ENCODE assay signal across 21 cellular contexts in the genomic region with DNA sequence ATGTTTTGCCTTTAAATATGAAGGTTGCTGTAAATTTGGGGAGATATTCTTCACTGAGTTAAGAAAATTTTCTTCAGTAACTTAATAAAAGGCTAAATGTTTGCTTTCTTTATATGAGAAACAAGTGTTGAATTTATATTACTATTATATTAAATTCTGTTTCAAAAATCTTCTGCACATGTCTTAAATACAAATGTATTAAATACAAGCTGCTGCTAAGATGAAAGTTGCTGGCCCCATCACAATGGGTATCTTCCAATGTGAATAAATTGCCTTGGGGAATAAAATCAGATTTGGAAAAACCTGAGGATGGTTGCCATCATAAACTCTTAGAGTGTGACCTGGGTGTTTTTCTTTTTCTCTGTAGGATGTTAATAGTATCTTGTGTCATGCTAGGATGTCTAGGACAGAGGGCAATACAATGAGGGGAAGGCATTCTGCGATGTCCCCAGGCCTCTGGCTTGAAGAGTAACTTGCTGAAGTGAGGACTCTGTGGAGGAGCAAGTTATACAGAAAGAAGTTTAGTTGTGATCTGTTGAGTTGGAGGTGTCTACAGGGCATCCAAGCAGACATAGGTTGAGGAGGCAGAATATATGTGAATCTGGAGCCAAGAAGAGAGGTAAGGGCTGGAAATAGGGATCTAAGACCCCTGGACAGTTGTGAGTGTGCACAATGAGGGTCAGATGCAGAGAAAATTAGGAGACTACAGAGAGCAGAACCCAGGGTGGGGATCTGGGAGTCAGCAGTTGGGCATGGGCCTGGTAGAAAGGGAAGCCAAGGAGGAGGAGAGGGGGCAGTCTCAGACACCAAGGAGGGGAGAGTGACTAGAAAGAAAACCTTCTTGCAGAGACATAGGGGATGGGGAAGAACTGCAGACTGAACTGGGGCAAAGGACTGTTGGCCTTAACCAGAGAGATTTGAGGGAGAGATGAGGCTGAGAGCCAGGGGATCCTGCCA. TPM values are rescaled to one million over a fixed set of nuclear protein-coding genes. Genes with fewer than 3 reads are reported as not detected.
A peak's percentile ranks its signal among the peaks of the same experiment; 100 is the strongest.
DNase-seq lines count a peak whose midpoint lies in the region; ATAC-seq and TF ChIP-seq lines count a peak whose summit lies in the region.
"Had no signal": no experiment of that assay in that cellular context is flagged by ENCODE, and none has a peak within 500 bp of the region (broad histone marks: within the 10 kb centered on the region; RNA-seq: fewer than 3 reads in every experiment).

No MANE protein-coding gene starts in this region.

- no peaks in the 10 kb centered on the region for H4K20me1 ChIP-seq in OCI-LY7 (ENCODE audit: insufficient read depth, low read length)

- BruUV-seq in OCI-LY7 (replicated peaks; lab: Mats Ljungman, UMichigan): TSS peak; percentile 72

- peaks cover 65% of the 10 kb centered on the region for H3K4me1 ChIP-seq in OCI-LY7 (ENCODE audit: insufficient read depth, low read length, poor library complexity, severe bottlenecking)

- CTCF ChIA-PET in OCI-LY7 (lab: Charles Lee; ENCODE audit: unreplicated experiment): no interaction called here

- H3K4me3 ChIP-seq in GM12875 (ENCODE audit: low read depth, low read length) (peak overlapping the region; percentile 39), OCI-LY7 (ENCODE audit: low read depth, low read length, poor library complexity, severe bottlenecking) (peak overlapping the region; percentile 87)
- H3K4me3 ChIP-seq: SJCRH30 had no signal

- no peaks in the 10 kb centered on the region for H3K9me3 ChIP-seq in OCI-LY7 (ENCODE audit: low read length)
- H3K9me3 ChIP-seq: SJCRH30 had no signal

- H3K36me3 ChIP-seq in OCI-LY7 (ENCODE audit: insufficient read depth, low read length): peaks cover 85% of the 10 kb centered on the region
- H3K36me3 ChIP-seq: SJCRH30 had no signal

- TF ChIP-seq CTCF in GM12875 (IDR thresholded peaks at IDR 0.05; ENCODE audit: borderline replicate concordance, insufficient read depth, low read depth, low read length) (no peak), OCI-LY7 (conservative IDR thresholded peaks at IDR 0.05; ENCODE audit: low read length) (no peak), omental fat pad (IDR thresholded peaks at IDR 0.05) (no peak)

- H3K9me2 ChIP-seq in OCI-LY7 (ENCODE audit: insufficient read depth, low read length): no peaks in the 10 kb centered on the region

- H3K79me2 ChIP-seq in OCI-LY7 (ENCODE audit: insufficient read depth, low read depth, low read length): peaks cover 78% of the 10 kb centered on the region

- ATAC-seq in omental fat pad (ENCODE audit: low FRiP score) (no peak), HG03342 (IDR thresholded peaks at IDR 0.05; ENCODE audit: unreplicated experiment) (no peak)
- ATAC-seq: HepG2, PC-3 had no signal

- peak overlapping the region; percentile 81 for H3K27ac ChIP-seq in OCI-LY7 (ENCODE audit: low read depth, low read length, poor library complexity, severe bottlenecking)
- H3K27ac ChIP-seq: RWPE1, SJCRH30 had no signal

- no peak overlapping the region for H2AFZ ChIP-seq in OCI-LY7 (ENCODE audit: low read length)

- peak overlapping the region; percentile 77 for H3K4me2 ChIP-seq in OCI-LY7 (ENCODE audit: low read length)

- intact Hi-C loops in OCI-LY7 (cut with micrococcal nuclease; ENCODE audit: unreplicated experiment): loop anchor here (1.0 kb wide), 2 partner anchors 39 to 43 kb away; no protein-coding TSS in a partner anchor

- POLR2A ChIA-PET in OCI-LY7 (lab: Charles Lee): interaction anchor here (0.9 to 8.1 kb wide), 6 partner anchors 9 to 46 kb away, joined by 3 to 93 read pairs (median 4); no protein-coding TSS in a partner anchor

- DNase-seq in activated effector memory CD4-positive, alpha-beta T cell treated with anti-CD3 and anti-CD28 coated beads, Interleukin-2, amount 50 U/mL, for 16 hours: peak; percentile 22
- no peak for DNase-seq in activated effector memory CD4-positive, alpha-beta T cell treated with Interleukin-2 at 50 U/mL for 16 hours
- DNase-seq in OCI-LY7 (ENCODE audit: low spot score) (peak; percentile 56), omental fat pad (ENCODE audit: low spot score) (peak; percentile 2), NOMO-1 treated with DMSO at 0.1 percent for 48 hours (lab: John Stamatoyannopoulos, UW; ENCODE audit: unreplicated experiment) (no peak), dermis blood vessel endothelial cell (no peak)
- DNase-seq: 8988T; C1 segment of cervical spinal cord; GF-D8; Kasumi-1; NCI-H1417; NCI-H1930; NCI-H526 treated with DMSO at 0.1 percent for 48 hours; NK-92 treated with Interleukin-12 subunit alpha and Interleukin-12 subunit beta, amount 100 ng/mL, for 24 hours; PC-3; SJCRH30 had no signal

RNA-seq across cellular contexts. Expression of gene IGLL5, which starts 4.8 kb away (rescaled TPM):
- 219 TPM in 2 replicates for total RNA-seq in OCI-LY7 (2014; rRNA removed; shearing (Covaris generic))
- total RNA-seq in OCI-LY7 (2022): 364 and 387 TPM in 2 replicates
- total RNA-seq in omental fat pad: 1 to 10 TPM; 1.2 to 7.7 (median 1.4) TPM
- total RNA-seq in dermis blood vessel endothelial cell: not detected in 2 replicates
- total RNA-seq: Daoy, HepG2, PC-3 had no signal

Comparison
In these comparisons a context has a peak if more than half of its experiments do, and no peak if none do; other contexts are left out.
1. DNase-seq: peak in activated effector memory CD4-positive, alpha-beta T cell treated with anti-CD3 and anti-CD28 coated beads, Interleukin-2, amount 50 U/mL, for 16 hours (single experiment), OCI-LY7 (single experiment) and omental fat pad (single experiment); none in activated effector memory CD4-positive, alpha-beta T cell treated with Interleukin-2 at 50 U/mL for 16 hours (single experiment), NOMO-1 treated with DMSO at 0.1 percent for 48 hours (single experiment) and dermis blood vessel endothelial cell (single experiment).
2. RNA of gene IGLL5, which starts 4.8 kb away (total RNA-seq): 219 to 387 TPM in OCI-LY7; 1.2 to 7.7 TPM in omental fat pad and not detected in dermis blood vessel endothelial cell; every median in the first group is over 10 times any median in the second.